1 cellular context compared by ENCODE assay signal in the genomic region with DNA sequence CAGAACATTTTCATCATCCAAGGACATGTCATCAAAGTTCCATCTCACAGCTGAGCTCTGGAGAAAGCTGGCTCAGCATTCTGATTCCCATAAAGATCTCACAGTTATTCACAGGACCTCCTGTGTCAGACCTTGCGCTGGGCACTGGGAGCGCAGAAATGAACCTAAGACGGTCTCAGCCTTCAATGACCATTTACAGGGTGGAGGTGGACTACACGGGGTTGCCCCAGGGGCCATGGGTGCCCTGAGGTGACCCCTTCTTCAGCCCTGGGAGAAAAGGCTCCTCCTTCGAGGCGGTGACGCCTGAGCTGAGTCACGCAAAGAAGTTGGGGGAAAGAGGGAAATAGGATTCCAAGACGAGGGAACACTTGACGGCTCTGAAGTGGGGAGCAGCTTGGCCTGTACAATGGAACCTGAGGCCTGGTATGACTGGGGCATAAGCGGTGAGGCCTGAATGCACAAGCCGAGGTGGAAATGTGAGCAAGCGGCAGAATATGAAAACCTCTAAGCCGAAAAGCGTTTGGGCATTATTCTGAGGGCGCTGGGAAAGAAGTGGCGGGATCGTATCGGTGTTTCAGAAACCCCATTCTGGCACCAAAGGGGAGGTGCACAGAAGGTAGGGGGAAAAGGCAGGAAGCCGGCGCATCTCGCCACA.
TF ChIP-seq lines count a peak whose summit lies in the region.

No MANE protein-coding gene starts in this region.

TF ChIP-seq in H1, 55 proteins besides CTCF, POLR2A, EP300 and RAD21:
- TF ChIP-seq TCF12 (IDR thresholded peaks at IDR 0.05; ENCODE audit: low read depth, low read length) (no peak), EGR1 (IDR thresholded peaks at IDR 0.05; ENCODE audit: borderline replicate concordance, low read depth, low read length) (no peak), FOSL1 (IDR thresholded peaks at IDR 0.05; ENCODE audit: insufficient read depth, low read depth, low read length) (no peak), SUZ12 (IDR thresholded peaks at IDR 0.05; ENCODE audit: low read length) (no peak), ATF2 (IDR thresholded peaks at IDR 0.05; ENCODE audit: low read length) (0 out of 2 replicates have a peak, but pooled peaks have one; percentile 25), EZH2 (IDR thresholded peaks at IDR 0.05; ENCODE audit: low read depth, low read length, severe bottlenecking) (no peak), BCL11A (IDR thresholded peaks at IDR 0.05; ENCODE audit: low read depth in 2 of 2, low read length in 2 of 2) (no peak), RNF2 (IDR thresholded peaks at IDR 0.05; ENCODE audit: borderline replicate concordance, low read depth, low read length, missing control alignments, poor library complexity, severe bottlenecking) (no peak), GABPA (IDR thresholded peaks at IDR 0.05; ENCODE audit: borderline replicate concordance, insufficient read depth, low read length) (no peak), SAP30 (IDR thresholded peaks at IDR 0.05; ENCODE audit: insufficient read depth, insufficient replicate concordance, low read length) (peak; percentile 55), TBP (IDR thresholded peaks at IDR 0.05; ENCODE audit: low read depth, low read length) (no peak), KDM4A (IDR thresholded peaks at IDR 0.05; ENCODE audit: low read depth, low read length, severe bottlenecking) (peak; percentile 49), POU5F1 (IDR thresholded peaks at IDR 0.05; ENCODE audit: low read depth, low read length) (no peak), TAF7 (optimal IDR thresholded peaks at IDR 0.05; ENCODE audit: borderline replicate concordance, low read depth, low read length) (no peak), HDAC2 (IDR thresholded peaks at IDR 0.05; ENCODE audit: borderline replicate concordance in 1 of 2, low read depth in 2 of 2, low read length in 2 of 2) (0 out of 4 replicates have a peak, but pooled peaks of 1 of the 2 experiments have one; percentile 19), CHD2 (IDR thresholded peaks at IDR 0.05; ENCODE audit: low read length) (no peak), MAFK (IDR thresholded peaks at IDR 0.05; ENCODE audit: low read depth, low read length) (peak; percentile 46; the same call in 1 of the 2 replicates), ZNF274 (IDR thresholded peaks at IDR 0.05; ENCODE audit: borderline replicate concordance, extremely low read depth, low read length) (no peak), GTF2F1 (IDR thresholded peaks at IDR 0.05; ENCODE audit: borderline replicate concordance, low read depth, low read length) (no peak), SP1 (IDR thresholded peaks at IDR 0.05; ENCODE audit: low read depth, low read length) (no peak), CBX5 (IDR thresholded peaks at IDR 0.05; ENCODE audit: low read depth, low read length) (no peak)
- TF ChIP-seq, protein P1, sequence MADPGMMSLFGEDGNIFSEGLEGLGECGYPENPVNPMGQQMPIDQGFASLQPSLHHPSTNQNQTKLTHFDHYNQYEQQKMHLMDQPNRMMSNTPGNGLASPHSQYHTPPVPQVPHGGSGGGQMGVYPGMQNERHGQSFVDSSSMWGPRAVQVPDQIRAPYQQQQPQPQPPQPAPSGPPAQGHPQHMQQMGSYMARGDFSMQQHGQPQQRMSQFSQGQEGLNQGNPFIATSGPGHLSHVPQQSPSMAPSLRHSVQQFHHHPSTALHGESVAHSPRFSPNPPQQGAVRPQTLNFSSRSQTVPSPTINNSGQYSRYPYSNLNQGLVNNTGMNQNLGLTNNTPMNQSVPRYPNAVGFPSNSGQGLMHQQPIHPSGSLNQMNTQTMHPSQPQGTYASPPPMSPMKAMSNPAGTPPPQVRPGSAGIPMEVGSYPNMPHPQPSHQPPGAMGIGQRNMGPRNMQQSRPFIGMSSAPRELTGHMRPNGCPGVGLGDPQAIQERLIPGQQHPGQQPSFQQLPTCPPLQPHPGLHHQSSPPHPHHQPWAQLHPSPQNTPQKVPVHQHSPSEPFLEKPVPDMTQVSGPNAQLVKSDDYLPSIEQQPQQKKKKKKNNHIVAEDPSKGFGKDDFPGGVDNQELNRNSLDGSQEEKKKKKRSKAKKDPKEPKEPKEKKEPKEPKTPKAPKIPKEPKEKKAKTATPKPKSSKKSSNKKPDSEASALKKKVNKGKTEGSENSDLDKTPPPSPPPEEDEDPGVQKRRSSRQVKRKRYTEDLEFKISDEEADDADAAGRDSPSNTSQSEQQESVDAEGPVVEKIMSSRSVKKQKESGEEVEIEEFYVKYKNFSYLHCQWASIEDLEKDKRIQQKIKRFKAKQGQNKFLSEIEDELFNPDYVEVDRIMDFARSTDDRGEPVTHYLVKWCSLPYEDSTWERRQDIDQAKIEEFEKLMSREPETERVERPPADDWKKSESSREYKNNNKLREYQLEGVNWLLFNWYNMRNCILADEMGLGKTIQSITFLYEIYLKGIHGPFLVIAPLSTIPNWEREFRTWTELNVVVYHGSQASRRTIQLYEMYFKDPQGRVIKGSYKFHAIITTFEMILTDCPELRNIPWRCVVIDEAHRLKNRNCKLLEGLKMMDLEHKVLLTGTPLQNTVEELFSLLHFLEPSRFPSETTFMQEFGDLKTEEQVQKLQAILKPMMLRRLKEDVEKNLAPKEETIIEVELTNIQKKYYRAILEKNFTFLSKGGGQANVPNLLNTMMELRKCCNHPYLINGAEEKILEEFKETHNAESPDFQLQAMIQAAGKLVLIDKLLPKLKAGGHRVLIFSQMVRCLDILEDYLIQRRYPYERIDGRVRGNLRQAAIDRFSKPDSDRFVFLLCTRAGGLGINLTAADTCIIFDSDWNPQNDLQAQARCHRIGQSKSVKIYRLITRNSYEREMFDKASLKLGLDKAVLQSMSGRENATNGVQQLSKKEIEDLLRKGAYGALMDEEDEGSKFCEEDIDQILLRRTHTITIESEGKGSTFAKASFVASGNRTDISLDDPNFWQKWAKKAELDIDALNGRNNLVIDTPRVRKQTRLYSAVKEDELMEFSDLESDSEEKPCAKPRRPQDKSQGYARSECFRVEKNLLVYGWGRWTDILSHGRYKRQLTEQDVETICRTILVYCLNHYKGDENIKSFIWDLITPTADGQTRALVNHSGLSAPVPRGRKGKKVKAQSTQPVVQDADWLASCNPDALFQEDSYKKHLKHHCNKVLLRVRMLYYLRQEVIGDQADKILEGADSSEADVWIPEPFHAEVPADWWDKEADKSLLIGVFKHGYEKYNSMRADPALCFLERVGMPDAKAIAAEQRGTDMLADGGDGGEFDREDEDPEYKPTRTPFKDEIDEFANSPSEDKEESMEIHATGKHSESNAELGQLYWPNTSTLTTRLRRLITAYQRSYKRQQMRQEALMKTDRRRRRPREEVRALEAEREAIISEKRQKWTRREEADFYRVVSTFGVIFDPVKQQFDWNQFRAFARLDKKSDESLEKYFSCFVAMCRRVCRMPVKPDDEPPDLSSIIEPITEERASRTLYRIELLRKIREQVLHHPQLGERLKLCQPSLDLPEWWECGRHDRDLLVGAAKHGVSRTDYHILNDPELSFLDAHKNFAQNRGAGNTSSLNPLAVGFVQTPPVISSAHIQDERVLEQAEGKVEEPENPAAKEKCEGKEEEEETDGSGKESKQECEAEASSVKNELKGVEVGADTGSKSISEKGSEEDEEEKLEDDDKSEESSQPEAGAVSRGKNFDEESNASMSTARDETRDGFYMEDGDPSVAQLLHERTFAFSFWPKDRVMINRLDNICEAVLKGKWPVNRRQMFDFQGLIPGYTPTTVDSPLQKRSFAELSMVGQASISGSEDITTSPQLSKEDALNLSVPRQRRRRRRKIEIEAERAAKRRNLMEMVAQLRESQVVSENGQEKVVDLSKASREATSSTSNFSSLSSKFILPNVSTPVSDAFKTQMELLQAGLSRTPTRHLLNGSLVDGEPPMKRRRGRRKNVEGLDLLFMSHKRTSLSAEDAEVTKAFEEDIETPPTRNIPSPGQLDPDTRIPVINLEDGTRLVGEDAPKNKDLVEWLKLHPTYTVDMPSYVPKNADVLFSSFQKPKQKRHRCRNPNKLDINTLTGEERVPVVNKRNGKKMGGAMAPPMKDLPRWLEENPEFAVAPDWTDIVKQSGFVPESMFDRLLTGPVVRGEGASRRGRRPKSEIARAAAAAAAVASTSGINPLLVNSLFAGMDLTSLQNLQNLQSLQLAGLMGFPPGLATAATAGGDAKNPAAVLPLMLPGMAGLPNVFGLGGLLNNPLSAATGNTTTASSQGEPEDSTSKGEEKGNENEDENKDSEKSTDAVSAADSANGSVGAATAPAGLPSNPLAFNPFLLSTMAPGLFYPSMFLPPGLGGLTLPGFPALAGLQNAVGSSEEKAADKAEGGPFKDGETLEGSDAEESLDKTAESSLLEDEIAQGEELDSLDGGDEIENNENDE (IDR thresholded peaks at IDR 0.05; ENCODE audit: insufficient replicate concordance, low read length) = no peak
- TF ChIP-seq, protein P2, sequence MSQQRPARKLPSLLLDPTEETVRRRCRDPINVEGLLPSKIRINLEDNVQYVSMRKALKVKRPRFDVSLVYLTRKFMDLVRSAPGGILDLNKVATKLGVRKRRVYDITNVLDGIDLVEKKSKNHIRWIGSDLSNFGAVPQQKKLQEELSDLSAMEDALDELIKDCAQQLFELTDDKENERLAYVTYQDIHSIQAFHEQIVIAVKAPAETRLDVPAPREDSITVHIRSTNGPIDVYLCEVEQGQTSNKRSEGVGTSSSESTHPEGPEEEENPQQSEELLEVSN (IDR thresholded peaks at IDR 0.05) = no peak
- TF ChIP-seq, protein P3, sequence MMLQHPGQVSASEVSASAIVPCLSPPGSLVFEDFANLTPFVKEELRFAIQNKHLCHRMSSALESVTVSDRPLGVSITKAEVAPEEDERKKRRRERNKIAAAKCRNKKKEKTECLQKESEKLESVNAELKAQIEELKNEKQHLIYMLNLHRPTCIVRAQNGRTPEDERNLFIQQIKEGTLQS (IDR thresholded peaks at IDR 0.05; ENCODE audit: insufficient read depth, low read depth, low read length) = no peak
